1 cellular context compared by ENCODE assay signal in the genomic region with DNA sequence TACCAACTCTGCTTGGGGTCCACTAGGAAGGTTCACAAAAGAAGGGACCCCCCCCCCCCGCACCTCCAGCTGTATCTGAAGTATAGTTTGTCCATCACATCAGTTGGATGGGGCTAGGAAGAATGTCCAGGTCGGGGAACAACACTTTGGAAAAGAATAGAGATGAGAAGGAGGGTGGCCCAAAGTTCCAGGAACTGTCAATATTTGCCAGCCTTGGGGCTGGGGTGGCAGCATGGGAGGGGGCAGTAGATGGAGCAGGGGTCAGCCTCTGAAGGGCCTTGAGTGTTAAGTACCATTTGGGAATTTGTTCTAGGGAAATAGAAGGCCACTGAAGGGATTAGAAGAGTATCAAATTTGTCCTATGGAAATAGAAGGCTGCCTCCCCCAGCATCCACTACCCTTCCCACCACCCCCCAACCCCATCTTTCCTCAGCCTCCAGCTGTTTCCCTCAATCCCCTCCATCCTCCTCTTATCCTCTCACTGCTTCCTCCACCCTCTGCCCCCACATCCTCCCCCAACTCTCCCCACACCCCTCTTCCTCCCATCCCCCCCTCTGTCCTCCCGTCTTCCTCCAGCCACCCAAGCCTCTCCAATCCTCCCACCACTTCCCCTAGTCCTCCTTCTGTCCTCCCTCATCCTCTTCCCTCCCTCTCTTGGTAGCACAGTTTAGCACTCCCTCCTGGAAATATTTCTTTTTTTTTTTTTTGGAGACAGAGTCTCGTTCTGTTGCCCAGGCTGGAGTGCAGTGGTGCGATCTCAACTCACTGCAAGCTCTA.
TF ChIP-seq lines count a peak whose summit lies in the region.

No MANE protein-coding gene starts in this region.

TF ChIP-seq in HepG2, 621 proteins besides CTCF, POLR2A, EP300 and RAD21 (continued from another document and continues in another):
- TF ChIP-seq, protein P1, sequence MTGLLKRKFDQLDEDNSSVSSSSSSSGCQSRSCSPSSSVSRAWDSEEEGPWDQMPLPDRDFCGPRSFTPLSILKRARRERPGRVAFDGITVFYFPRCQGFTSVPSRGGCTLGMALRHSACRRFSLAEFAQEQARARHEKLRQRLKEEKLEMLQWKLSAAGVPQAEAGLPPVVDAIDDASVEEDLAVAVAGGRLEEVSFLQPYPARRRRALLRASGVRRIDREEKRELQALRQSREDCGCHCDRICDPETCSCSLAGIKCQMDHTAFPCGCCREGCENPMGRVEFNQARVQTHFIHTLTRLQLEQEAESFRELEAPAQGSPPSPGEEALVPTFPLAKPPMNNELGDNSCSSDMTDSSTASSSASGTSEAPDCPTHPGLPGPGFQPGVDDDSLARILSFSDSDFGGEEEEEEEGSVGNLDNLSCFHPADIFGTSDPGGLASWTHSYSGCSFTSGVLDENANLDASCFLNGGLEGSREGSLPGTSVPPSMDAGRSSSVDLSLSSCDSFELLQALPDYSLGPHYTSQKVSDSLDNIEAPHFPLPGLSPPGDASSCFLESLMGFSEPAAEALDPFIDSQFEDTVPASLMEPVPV (CRISPR knock-in tag; IDR thresholded peaks at IDR 0.05) = no peak
- TF ChIP-seq ZNF781 (CRISPR knock-in tag; IDR thresholded peaks at IDR 0.05; ENCODE audit: borderline replicate concordance, not compliant biosample characterization) = no peak
- no peak for TF ChIP-seq ZNF720 (CRISPR knock-in tag; IDR thresholded peaks at IDR 0.05)
- no peak for TF ChIP-seq PHF5A (CRISPR knock-in tag; IDR thresholded peaks at IDR 0.05; ENCODE audit: low read depth, unreplicated experiment)
- TF ChIP-seq, protein P2, sequence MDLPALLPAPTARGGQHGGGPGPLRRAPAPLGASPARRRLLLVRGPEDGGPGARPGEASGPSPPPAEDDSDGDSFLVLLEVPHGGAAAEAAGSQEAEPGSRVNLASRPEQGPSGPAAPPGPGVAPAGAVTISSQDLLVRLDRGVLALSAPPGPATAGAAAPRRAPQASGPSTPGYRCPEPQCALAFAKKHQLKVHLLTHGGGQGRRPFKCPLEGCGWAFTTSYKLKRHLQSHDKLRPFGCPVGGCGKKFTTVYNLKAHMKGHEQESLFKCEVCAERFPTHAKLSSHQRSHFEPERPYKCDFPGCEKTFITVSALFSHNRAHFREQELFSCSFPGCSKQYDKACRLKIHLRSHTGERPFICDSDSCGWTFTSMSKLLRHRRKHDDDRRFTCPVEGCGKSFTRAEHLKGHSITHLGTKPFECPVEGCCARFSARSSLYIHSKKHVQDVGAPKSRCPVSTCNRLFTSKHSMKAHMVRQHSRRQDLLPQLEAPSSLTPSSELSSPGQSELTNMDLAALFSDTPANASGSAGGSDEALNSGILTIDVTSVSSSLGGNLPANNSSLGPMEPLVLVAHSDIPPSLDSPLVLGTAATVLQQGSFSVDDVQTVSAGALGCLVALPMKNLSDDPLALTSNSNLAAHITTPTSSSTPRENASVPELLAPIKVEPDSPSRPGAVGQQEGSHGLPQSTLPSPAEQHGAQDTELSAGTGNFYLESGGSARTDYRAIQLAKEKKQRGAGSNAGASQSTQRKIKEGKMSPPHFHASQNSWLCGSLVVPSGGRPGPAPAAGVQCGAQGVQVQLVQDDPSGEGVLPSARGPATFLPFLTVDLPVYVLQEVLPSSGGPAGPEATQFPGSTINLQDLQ (CRISPR knock-in tag; IDR thresholded peaks at IDR 0.05) = no peak
- TF ChIP-seq ZNF33A (CRISPR knock-in tag; IDR thresholded peaks at IDR 0.05; ENCODE audit: borderline replicate concordance) = no peak
- no peak for TF ChIP-seq MXI1 (IDR thresholded peaks at IDR 0.05; ENCODE audit: borderline replicate concordance, low read depth, low read length)
- TF ChIP-seq ZNF331 (CRISPR knock-in tag; IDR thresholded peaks at IDR 0.05) = no peak
- TF ChIP-seq HOXA7 (CRISPR knock-in tag; IDR thresholded peaks at IDR 0.05) = no peak
- TF ChIP-seq NFIB (CRISPR knock-in tag; IDR thresholded peaks at IDR 0.05; ENCODE audit: borderline replicate concordance) = no peak
- TF ChIP-seq, protein P3, sequence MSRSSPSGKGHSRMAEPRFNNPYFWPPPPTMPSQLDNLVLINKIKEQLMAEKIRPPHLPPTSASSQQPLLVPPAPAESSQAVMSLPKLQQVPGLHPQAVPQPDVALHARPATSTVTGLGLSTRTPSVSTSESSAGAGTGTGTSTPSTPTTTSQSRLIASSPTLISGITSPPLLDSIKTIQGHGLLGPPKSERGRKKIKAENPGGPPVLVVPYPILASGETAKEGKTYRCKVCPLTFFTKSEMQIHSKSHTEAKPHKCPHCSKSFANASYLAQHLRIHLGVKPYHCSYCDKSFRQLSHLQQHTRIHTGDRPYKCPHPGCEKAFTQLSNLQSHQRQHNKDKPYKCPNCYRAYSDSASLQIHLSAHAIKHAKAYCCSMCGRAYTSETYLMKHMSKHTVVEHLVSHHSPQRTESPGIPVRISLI (CRISPR knock-in tag; IDR thresholded peaks at IDR 0.05; ENCODE audit: borderline replicate concordance) = no peak
- TF ChIP-seq GPN1 (CRISPR knock-in tag; IDR thresholded peaks at IDR 0.05; ENCODE audit: borderline replicate concordance) = no peak
- TF ChIP-seq, protein P4, sequence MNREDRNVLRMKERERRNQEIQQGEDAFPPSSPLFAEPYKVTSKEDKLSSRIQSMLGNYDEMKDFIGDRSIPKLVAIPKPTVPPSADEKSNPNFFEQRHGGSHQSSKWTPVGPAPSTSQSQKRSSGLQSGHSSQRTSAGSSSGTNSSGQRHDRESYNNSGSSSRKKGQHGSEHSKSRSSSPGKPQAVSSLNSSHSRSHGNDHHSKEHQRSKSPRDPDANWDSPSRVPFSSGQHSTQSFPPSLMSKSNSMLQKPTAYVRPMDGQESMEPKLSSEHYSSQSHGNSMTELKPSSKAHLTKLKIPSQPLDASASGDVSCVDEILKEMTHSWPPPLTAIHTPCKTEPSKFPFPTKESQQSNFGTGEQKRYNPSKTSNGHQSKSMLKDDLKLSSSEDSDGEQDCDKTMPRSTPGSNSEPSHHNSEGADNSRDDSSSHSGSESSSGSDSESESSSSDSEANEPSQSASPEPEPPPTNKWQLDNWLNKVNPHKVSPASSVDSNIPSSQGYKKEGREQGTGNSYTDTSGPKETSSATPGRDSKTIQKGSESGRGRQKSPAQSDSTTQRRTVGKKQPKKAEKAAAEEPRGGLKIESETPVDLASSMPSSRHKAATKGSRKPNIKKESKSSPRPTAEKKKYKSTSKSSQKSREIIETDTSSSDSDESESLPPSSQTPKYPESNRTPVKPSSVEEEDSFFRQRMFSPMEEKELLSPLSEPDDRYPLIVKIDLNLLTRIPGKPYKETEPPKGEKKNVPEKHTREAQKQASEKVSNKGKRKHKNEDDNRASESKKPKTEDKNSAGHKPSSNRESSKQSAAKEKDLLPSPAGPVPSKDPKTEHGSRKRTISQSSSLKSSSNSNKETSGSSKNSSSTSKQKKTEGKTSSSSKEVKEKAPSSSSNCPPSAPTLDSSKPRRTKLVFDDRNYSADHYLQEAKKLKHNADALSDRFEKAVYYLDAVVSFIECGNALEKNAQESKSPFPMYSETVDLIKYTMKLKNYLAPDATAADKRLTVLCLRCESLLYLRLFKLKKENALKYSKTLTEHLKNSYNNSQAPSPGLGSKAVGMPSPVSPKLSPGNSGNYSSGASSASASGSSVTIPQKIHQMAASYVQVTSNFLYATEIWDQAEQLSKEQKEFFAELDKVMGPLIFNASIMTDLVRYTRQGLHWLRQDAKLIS (CRISPR knock-in tag; IDR thresholded peaks at IDR 0.05) = no peak
- TF ChIP-seq MAFF (IDR thresholded peaks at IDR 0.05; ENCODE audit: low read depth, low read length) = no peak
- no peak for TF ChIP-seq ERF (CRISPR knock-in tag; IDR thresholded peaks at IDR 0.05)
- no peak for TF ChIP-seq DPF2 (CRISPR knock-in tag; IDR thresholded peaks at IDR 0.05; ENCODE audit: borderline replicate concordance, low read depth)
- TF ChIP-seq BRCA1 (CRISPR knock-in tag; IDR thresholded peaks at IDR 0.05) = no peak
- no peak for TF ChIP-seq NCOR1 (IDR thresholded peaks at IDR 0.05; ENCODE audit: borderline replicate concordance, low read length)
- TF ChIP-seq ETV5 (CRISPR knock-in tag; IDR thresholded peaks at IDR 0.05; ENCODE audit: borderline replicate concordance) = no peak; the same call in 1 of the 2 replicates
- TF ChIP-seq FOXP1 (IDR thresholded peaks at IDR 0.05) = no peak
- TF ChIP-seq FOXP1 (CRISPR knock-in tag; IDR thresholded peaks at IDR 0.05) = 0 out of 2 replicates have a peak, but pooled peaks have one; percentile 33
- TF ChIP-seq PRMT3 (CRISPR knock-in tag; IDR thresholded peaks at IDR 0.05; ENCODE audit: borderline replicate concordance, low read depth) = no peak
- no peak for TF ChIP-seq ZMYM3 (CRISPR knock-in tag; IDR thresholded peaks at IDR 0.05)
- TF ChIP-seq SCMH1 (CRISPR knock-in tag; IDR thresholded peaks at IDR 0.05; ENCODE audit: borderline replicate concordance) = no peak
- TF ChIP-seq PAXIP1 (CRISPR knock-in tag; conservative IDR thresholded peaks at IDR 0.05) = peak; percentile 61
- TF ChIP-seq MAFK (conservative IDR thresholded peaks at IDR 0.05 in 1 of 2, IDR thresholded peaks at IDR 0.05 in 1 of 2; ENCODE audit: low read length in 2 of 2) = no peak
- TF ChIP-seq ZNF230 (CRISPR knock-in tag; IDR thresholded peaks at IDR 0.05) = no peak
- TF ChIP-seq CSRNP2 (CRISPR knock-in tag; conservative IDR thresholded peaks at IDR 0.05; ENCODE audit: low read depth) = no peak
- TF ChIP-seq, protein P5, sequence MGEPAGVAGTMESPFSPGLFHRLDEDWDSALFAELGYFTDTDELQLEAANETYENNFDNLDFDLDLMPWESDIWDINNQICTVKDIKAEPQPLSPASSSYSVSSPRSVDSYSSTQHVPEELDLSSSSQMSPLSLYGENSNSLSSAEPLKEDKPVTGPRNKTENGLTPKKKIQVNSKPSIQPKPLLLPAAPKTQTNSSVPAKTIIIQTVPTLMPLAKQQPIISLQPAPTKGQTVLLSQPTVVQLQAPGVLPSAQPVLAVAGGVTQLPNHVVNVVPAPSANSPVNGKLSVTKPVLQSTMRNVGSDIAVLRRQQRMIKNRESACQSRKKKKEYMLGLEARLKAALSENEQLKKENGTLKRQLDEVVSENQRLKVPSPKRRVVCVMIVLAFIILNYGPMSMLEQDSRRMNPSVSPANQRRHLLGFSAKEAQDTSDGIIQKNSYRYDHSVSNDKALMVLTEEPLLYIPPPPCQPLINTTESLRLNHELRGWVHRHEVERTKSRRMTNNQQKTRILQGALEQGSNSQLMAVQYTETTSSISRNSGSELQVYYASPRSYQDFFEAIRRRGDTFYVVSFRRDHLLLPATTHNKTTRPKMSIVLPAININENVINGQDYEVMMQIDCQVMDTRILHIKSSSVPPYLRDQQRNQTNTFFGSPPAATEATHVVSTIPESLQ (CRISPR knock-in tag; conservative IDR thresholded peaks at IDR 0.05) = no peak
- TF ChIP-seq, protein P6, sequence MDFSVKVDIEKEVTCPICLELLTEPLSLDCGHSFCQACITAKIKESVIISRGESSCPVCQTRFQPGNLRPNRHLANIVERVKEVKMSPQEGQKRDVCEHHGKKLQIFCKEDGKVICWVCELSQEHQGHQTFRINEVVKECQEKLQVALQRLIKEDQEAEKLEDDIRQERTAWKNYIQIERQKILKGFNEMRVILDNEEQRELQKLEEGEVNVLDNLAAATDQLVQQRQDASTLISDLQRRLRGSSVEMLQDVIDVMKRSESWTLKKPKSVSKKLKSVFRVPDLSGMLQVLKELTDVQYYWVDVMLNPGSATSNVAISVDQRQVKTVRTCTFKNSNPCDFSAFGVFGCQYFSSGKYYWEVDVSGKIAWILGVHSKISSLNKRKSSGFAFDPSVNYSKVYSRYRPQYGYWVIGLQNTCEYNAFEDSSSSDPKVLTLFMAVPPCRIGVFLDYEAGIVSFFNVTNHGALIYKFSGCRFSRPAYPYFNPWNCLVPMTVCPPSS (IDR thresholded peaks at IDR 0.05) = no peak
- TF ChIP-seq ZNF703 (CRISPR knock-in tag; IDR thresholded peaks at IDR 0.05; ENCODE audit: borderline replicate concordance) = no peak
- no peak for TF ChIP-seq ZNF207 (IDR thresholded peaks at IDR 0.05; ENCODE audit: borderline replicate concordance)
